In the genomic region with DNA sequence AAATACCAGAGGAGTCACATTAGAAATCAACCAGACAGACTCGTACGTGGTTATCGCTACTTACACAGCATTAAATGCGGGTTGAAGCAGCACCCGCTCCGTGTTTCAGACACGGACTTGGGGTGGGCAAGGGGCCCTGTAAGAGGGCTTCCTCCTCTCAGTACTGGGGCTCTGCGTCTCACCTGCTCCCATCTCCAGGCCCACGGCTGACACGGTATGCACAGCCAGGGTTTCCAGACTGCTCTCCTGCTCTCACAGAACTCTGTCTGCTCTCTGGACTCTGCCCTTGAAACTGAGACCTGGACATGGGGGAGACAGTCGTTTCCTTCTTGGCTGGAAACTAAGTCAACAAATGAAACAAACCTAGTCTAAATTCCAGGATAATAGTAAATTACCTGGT, we compare ENCODE assay signal across 1 cellular context.
TF ChIP-seq lines count a peak whose summit lies in the region.

No MANE protein-coding gene starts in this region.

TF ChIP-seq in HepG2, 621 proteins besides CTCF, POLR2A, EP300 and RAD21 (continues in another document):
- TF ChIP-seq SSRP1 (CRISPR knock-in tag; IDR thresholded peaks at IDR 0.05) (no peak), ZC3H13 (CRISPR knock-in tag; IDR thresholded peaks at IDR 0.05) (no peak), PHF5A (CRISPR knock-in tag; IDR thresholded peaks at IDR 0.05; ENCODE audit: low read depth, unreplicated experiment) (no peak), NR1H2 (CRISPR knock-in tag; IDR thresholded peaks at IDR 0.05; ENCODE audit: borderline replicate concordance, low read depth) (no peak), ZNF570 (CRISPR knock-in tag; IDR thresholded peaks at IDR 0.05; ENCODE audit: borderline replicate concordance) (no peak), NFIB (CRISPR knock-in tag; IDR thresholded peaks at IDR 0.05; ENCODE audit: borderline replicate concordance) (no peak), KLF9 (CRISPR knock-in tag; IDR thresholded peaks at IDR 0.05; ENCODE audit: low read depth) (no peak), ZNF331 (CRISPR knock-in tag; IDR thresholded peaks at IDR 0.05) (no peak), ZFP90 (CRISPR knock-in tag; IDR thresholded peaks at IDR 0.05; ENCODE audit: borderline replicate concordance) (no peak), BCL6 (CRISPR knock-in tag; IDR thresholded peaks at IDR 0.05) (peak; percentile 56), CEBPG (CRISPR knock-in tag; IDR thresholded peaks at IDR 0.05) (no peak), SAP130 (CRISPR knock-in tag; IDR thresholded peaks at IDR 0.05; ENCODE audit: low read depth) (0 out of 2 replicates have a peak, but pooled peaks have one; percentile 17), HES4 (CRISPR knock-in tag; IDR thresholded peaks at IDR 0.05; ENCODE audit: borderline replicate concordance) (no peak), AKAP8 (CRISPR knock-in tag; IDR thresholded peaks at IDR 0.05) (no peak), ZKSCAN8 (CRISPR knock-in tag; IDR thresholded peaks at IDR 0.05; ENCODE audit: borderline replicate concordance) (no peak), THYN1 (CRISPR knock-in tag; IDR thresholded peaks at IDR 0.05; ENCODE audit: borderline replicate concordance, low read depth) (no peak), SRF (IDR thresholded peaks at IDR 0.05; ENCODE audit: low read depth, low read length) (no peak), SMARCC2 (IDR thresholded peaks at IDR 0.05) (no peak), ZNF281 (CRISPR knock-in tag; IDR thresholded peaks at IDR 0.05; ENCODE audit: borderline replicate concordance) (no peak), ELF1 (CRISPR knock-in tag; IDR thresholded peaks at IDR 0.05) (no peak), FOXA1 (IDR thresholded peaks at IDR 0.05) (no peak), FOXA1 (CRISPR knock-in tag; IDR thresholded peaks at IDR 0.05) (no peak), ZNF20 (CRISPR knock-in tag; IDR thresholded peaks at IDR 0.05) (no peak), ZSCAN30 (CRISPR knock-in tag; IDR thresholded peaks at IDR 0.05) (no peak), RARG (CRISPR knock-in tag; IDR thresholded peaks at IDR 0.05; ENCODE audit: low read depth) (no peak), ZNF737 (CRISPR knock-in tag; IDR thresholded peaks at IDR 0.05; ENCODE audit: borderline replicate concordance) (no peak), ZNF672 (CRISPR knock-in tag; IDR thresholded peaks at IDR 0.05) (no peak), ZMAT5 (CRISPR knock-in tag; IDR thresholded peaks at IDR 0.05; ENCODE audit: borderline replicate concordance, low read depth) (no peak), ZSCAN29 (CRISPR knock-in tag; conservative IDR thresholded peaks at IDR 0.05) (no peak), RNF2 (conservative IDR thresholded peaks at IDR 0.05; ENCODE audit: low read depth) (no peak), SRY (CRISPR knock-in tag; IDR thresholded peaks at IDR 0.05) (no peak), ZNF747 (CRISPR knock-in tag; IDR thresholded peaks at IDR 0.05; ENCODE audit: borderline replicate concordance) (no peak), SP2 (CRISPR knock-in tag; IDR thresholded peaks at IDR 0.05) (no peak), ZNF687 (CRISPR knock-in tag; IDR thresholded peaks at IDR 0.05) (peak; percentile 32), MLXIP (CRISPR knock-in tag; IDR thresholded peaks at IDR 0.05; ENCODE audit: borderline replicate concordance) (no peak), ZNF33B (CRISPR knock-in tag; IDR thresholded peaks at IDR 0.05) (no peak), CBX1 (IDR thresholded peaks at IDR 0.05; ENCODE audit: low read depth) (no peak), ZNF773 (CRISPR knock-in tag; IDR thresholded peaks at IDR 0.05; ENCODE audit: borderline replicate concordance) (no peak)
- TF ChIP-seq, protein P1, sequence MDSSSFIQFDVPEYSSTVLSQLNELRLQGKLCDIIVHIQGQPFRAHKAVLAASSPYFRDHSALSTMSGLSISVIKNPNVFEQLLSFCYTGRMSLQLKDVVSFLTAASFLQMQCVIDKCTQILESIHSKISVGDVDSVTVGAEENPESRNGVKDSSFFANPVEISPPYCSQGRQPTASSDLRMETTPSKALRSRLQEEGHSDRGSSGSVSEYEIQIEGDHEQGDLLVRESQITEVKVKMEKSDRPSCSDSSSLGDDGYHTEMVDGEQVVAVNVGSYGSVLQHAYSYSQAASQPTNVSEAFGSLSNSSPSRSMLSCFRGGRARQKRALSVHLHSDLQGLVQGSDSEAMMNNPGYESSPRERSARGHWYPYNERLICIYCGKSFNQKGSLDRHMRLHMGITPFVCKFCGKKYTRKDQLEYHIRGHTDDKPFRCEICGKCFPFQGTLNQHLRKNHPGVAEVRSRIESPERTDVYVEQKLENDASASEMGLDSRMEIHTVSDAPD (CRISPR knock-in tag; IDR thresholded peaks at IDR 0.05): no peak
- TF ChIP-seq, protein P2, sequence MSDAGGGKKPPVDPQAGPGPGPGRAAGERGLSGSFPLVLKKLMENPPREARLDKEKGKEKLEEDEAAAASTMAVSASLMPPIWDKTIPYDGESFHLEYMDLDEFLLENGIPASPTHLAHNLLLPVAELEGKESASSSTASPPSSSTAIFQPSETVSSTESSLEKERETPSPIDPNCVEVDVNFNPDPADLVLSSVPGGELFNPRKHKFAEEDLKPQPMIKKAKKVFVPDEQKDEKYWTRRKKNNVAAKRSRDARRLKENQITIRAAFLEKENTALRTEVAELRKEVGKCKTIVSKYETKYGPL (CRISPR knock-in tag; IDR thresholded peaks at IDR 0.05): no peak
- TF ChIP-seq, protein P3, sequence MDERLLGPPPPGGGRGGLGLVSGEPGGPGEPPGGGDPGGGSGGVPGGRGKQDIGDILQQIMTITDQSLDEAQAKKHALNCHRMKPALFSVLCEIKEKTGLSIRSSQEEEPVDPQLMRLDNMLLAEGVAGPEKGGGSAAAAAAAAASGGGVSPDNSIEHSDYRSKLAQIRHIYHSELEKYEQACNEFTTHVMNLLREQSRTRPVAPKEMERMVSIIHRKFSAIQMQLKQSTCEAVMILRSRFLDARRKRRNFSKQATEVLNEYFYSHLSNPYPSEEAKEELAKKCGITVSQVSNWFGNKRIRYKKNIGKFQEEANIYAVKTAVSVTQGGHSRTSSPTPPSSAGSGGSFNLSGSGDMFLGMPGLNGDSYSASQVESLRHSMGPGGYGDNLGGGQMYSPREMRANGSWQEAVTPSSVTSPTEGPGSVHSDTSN (CRISPR knock-in tag; IDR thresholded peaks at IDR 0.05): no peak
- TF ChIP-seq, protein P4, sequence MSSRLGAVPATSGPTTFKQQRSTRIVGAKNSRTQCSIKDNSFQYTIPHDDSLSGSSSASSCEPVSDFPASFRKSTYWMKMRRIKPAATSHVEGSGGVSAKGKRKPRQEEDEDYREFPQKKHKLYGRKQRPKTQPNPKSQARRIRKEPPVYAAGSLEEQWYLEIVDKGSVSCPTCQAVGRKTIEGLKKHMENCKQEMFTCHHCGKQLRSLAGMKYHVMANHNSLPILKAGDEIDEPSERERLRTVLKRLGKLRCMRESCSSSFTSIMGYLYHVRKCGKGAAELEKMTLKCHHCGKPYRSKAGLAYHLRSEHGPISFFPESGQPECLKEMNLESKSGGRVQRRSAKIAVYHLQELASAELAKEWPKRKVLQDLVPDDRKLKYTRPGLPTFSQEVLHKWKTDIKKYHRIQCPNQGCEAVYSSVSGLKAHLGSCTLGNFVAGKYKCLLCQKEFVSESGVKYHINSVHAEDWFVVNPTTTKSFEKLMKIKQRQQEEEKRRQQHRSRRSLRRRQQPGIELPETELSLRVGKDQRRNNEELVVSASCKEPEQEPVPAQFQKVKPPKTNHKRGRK (CRISPR knock-in tag; IDR thresholded peaks at IDR 0.05): no peak
- TF ChIP-seq, protein P5, sequence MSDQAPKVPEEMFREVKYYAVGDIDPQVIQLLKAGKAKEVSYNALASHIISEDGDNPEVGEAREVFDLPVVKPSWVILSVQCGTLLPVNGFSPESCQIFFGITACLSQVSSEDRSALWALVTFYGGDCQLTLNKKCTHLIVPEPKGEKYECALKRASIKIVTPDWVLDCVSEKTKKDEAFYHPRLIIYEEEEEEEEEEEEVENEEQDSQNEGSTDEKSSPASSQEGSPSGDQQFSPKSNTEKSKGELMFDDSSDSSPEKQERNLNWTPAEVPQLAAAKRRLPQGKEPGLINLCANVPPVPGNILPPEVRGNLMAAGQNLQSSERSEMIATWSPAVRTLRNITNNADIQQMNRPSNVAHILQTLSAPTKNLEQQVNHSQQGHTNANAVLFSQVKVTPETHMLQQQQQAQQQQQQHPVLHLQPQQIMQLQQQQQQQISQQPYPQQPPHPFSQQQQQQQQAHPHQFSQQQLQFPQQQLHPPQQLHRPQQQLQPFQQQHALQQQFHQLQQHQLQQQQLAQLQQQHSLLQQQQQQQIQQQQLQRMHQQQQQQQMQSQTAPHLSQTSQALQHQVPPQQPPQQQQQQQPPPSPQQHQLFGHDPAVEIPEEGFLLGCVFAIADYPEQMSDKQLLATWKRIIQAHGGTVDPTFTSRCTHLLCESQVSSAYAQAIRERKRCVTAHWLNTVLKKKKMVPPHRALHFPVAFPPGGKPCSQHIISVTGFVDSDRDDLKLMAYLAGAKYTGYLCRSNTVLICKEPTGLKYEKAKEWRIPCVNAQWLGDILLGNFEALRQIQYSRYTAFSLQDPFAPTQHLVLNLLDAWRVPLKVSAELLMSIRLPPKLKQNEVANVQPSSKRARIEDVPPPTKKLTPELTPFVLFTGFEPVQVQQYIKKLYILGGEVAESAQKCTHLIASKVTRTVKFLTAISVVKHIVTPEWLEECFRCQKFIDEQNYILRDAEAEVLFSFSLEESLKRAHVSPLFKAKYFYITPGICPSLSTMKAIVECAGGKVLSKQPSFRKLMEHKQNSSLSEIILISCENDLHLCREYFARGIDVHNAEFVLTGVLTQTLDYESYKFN (CRISPR knock-in tag; conservative IDR thresholded peaks at IDR 0.05): peak; percentile 78
- TF ChIP-seq, protein P6, sequence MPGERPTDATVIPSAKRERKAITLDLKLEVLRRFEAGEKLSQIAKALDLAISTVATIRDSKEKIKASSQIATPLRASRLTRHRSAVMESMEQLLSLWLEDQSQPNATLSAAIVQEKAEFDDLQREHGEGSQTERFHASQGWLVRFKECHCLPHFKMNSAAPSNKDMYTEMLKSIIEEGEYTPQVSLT (CRISPR knock-in tag; IDR thresholded peaks at IDR 0.05; ENCODE audit: borderline replicate concordance, low read depth): no peak
